In genomic region chr7:116524609-116525297, GRCh38 we compare ENCODE assay signal across 8 cellular contexts. TPM values are rescaled to one million over a fixed set of nuclear protein-coding genes. Genes with fewer than 3 reads are reported as not detected.
DNase-seq lines count a peak whose midpoint lies in the region; ATAC-seq, FAIRE-seq and TF ChIP-seq lines count a peak whose summit lies in the region.

Gene CAV1, plus strand, starts transcription at chr7:116525036. Its CDS starts 27 bp downstream, at chr7:116525063.

- ATAC-seq in GM21737 (IDR thresholded peaks at IDR 0.05; ENCODE audit: unreplicated experiment): no peak

- no peak for FAIRE-seq in small intestine (lab: Jason Lieb, UNC)

- TF ChIP-seq CTCF in VCaP (conservative IDR thresholded peaks at IDR 0.05) (no peak), coronary artery (IDR thresholded peaks at IDR 0.05) (no peak), kidney epithelial cell (IDR thresholded peaks at IDR 0.05; ENCODE audit: insufficient read depth, low read length, poor library complexity, severe bottlenecking) (peak; percentile 14)

- H3K9me3 ChIP-seq in small intestine (ENCODE audit: control insufficient read depth, low read depth): no peaks in the 10 kb centered on the region

- H3K4me3 ChIP-seq in coronary artery (peak within 1 kb of the TSS; percentile 86), kidney epithelial cell (ENCODE audit: low read depth, low read length) (peak within 1 kb of the TSS; percentile 72), small intestine (ENCODE audit: low read depth in 1 of 2, low read length in 2 of 2) (peak within 1 kb of the TSS; percentile 40 to 60)

- H3K27ac ChIP-seq in VCaP (peak within 1 kb of the TSS; percentile 26; the same call in 1 of the 2 replicates), coronary artery (peak within 1 kb of the TSS; percentile 96 to 97), small intestine (ENCODE audit: low read depth in 1 of 2, low read length in 1 of 2) (peak within 1 kb of the TSS; percentile 44 to 88)

- WGBS in small intestine, 3 donors: 1% methylated on average over 42 of the region's 42 CpGs

- H3K4me1 ChIP-seq in small intestine (ENCODE audit: control insufficient read depth in 2 of 2, insufficient read depth in 1 of 2, low read depth in 1 of 2, low read length in 1 of 2): peaks cover 2 to 3% of the 10 kb centered on the region in 2 donors

- DNase-seq in EL (peak; percentile 98), HPDE6-E6E7 (ENCODE audit: extremely low spot score) (peak; percentile 81), coronary artery (ENCODE audit: low spot score) (peak; percentile 95), kidney epithelial cell (ENCODE audit: low read depth) (peak; percentile 67), small intestine (peak; percentile 38), NCI-H2107 (lab: John Stamatoyannopoulos, UW) (no peak)

- no peaks in the 10 kb centered on the region for H3K27me3 ChIP-seq in kidney epithelial cell (ENCODE audit: control insufficient read depth, insufficient read depth, low read length)
- no peaks in the 10 kb centered on the region for H3K27me3 ChIP-seq in small intestine (ENCODE audit: control insufficient read depth in 2 of 2, insufficient read depth in 2 of 2, low read length in 2 of 2)

- no peaks in the 10 kb centered on the region for H3K36me3 ChIP-seq in kidney epithelial cell (ENCODE audit: control insufficient read depth, insufficient read depth, low read length)
- no peaks in the 10 kb centered on the region for H3K36me3 ChIP-seq in small intestine (ENCODE audit: control insufficient read depth in 2 of 2, insufficient read depth in 2 of 2, low read length in 2 of 2)

RNA-seq across cellular contexts. Expression of gene CAV1, which starts in this region (rescaled TPM):
- 15.8 and 19.4 TPM in 2 replicates for total RNA-seq in kidney epithelial cell
- 10 to 100 TPM in 1 of 3 donors, 1 to 10 TPM in 2; 3.1 to 57.3 (median 8.9) TPM for polyA plus RNA-seq in small intestine

Comparison
In these comparisons a context has a peak if more than half of its experiments do, and no peak if none do; other contexts are left out.
1. H3K27ac ChIP-seq: peak in every context shown above with its lines; median percentile 96 in coronary artery; 66 in small intestine; 26 in VCaP.